ENCODE assay signal across 1 cellular context in genomic region chr17:40645291-40645690, GRCh38.
TF ChIP-seq lines count a peak whose summit lies in the region.

No MANE protein-coding gene starts in this region.

TF ChIP-seq in endothelial cell of umbilical vein, 7 proteins besides CTCF, POLR2A, EP300 and RAD21 (continued from another document):
- TF ChIP-seq MYC (IDR thresholded peaks at IDR 0.05; ENCODE audit: low read depth, low read length) (no peak), JUN (IDR thresholded peaks at IDR 0.05; ENCODE audit: borderline replicate concordance, insufficient read depth, insufficient read length, low read depth) (no peak), EZH2 (IDR thresholded peaks at IDR 0.05; ENCODE audit: borderline replicate concordance, low read depth, low read length, severe bottlenecking) (no peak), GATA2 (IDR thresholded peaks at IDR 0.05; ENCODE audit: insufficient read depth, insufficient read length, low read depth, low read length) (no peak)
- TF ChIP-seq, protein P1, sequence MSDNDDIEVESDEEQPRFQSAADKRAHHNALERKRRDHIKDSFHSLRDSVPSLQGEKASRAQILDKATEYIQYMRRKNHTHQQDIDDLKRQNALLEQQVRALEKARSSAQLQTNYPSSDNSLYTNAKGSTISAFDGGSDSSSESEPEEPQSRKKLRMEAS (IDR thresholded peaks at IDR 0.05; ENCODE audit: insufficient read depth, insufficient read length): no peak
